In genomic region chr1:111948209-111949131, GRCh38 we compare ENCODE assay signal across 10 cellular contexts. TPM values are rescaled to one million over a fixed set of nuclear protein-coding genes. Genes with fewer than 3 reads are reported as not detected.
DNase-seq lines count a peak whose midpoint lies in the region; ATAC-seq and TF ChIP-seq lines count a peak whose summit lies in the region.
"Had no signal": no experiment of that assay in that cellular context is flagged by ENCODE, and none has a peak within 500 bp of the region (broad histone marks: within the 10 kb centered on the region; RNA-seq: fewer than 3 reads in every experiment).

No MANE protein-coding gene starts in this region.

- DNase-seq in GM23338 (ENCODE audit: low spot score) = no peak
- DNase-seq in NCI-H82 (lab: John Stamatoyannopoulos, UW) = peak; percentile 82
- DNase-seq in glutamatergic neuron = peak; percentile 42
- peak; percentile 2 for DNase-seq in renal cortical epithelial cell (ENCODE audit: low read depth)
- no peak for DNase-seq in NCI-H526 (lab: John Stamatoyannopoulos, UW)
- DNase-seq in stimulated activated CD4-positive, alpha-beta T cell treated with anti-CD3 and anti-CD28 coated beads, Interleukin-4, amount 100 ng/mL, for 1 hour = no peak
- no peak for DNase-seq in immature natural killer cell
- DNase-seq: activated naive CD8-positive, alpha-beta T cell treated with anti-CD3 and anti-CD28 coated beads, Interleukin-2, amount 10 ng/mL, durations not matched to agents 7 days and 5 days had no signal

- H3K36me3 Mint-ChIP-seq in GM23338 (ENCODE audit: low read depth) (no peaks in the 10 kb centered on the region), glutamatergic neuron (ENCODE audit: unreplicated experiment) (peaks cover 6% of the 10 kb centered on the region), immature natural killer cell (no peaks in the 10 kb centered on the region)
- H3K36me3 Mint-ChIP-seq: activated naive CD8-positive, alpha-beta T cell treated with anti-CD3 and anti-CD28 coated beads, Interleukin-2, amount 10 ng/mL, durations not matched to agents 7 days and 5 days had no signal

- H4K20me1 ChIP-seq in GM23338 (replicated peaks; ENCODE audit: insufficient read depth) = no peaks in the 10 kb centered on the region

- no peaks in the 10 kb centered on the region; the same call in 2 of the 3 replicates for H3K9me3 Mint-ChIP-seq in GM23338
- peaks cover 5% of the 10 kb centered on the region for H3K9me3 Mint-ChIP-seq in glutamatergic neuron (ENCODE audit: unreplicated experiment)
- H3K9me3 Mint-ChIP-seq in immature natural killer cell = no peaks in the 10 kb centered on the region
- H3K9me3 Mint-ChIP-seq: activated naive CD8-positive, alpha-beta T cell treated with anti-CD3 and anti-CD28 coated beads, Interleukin-2, amount 10 ng/mL, durations not matched to agents 7 days and 5 days had no signal

- H3K27me3 Mint-ChIP-seq in GM23338 (ENCODE audit: insufficient read depth, low read depth, poor library complexity) = peaks cover 7% of the 10 kb centered on the region
- H3K27me3 Mint-ChIP-seq in glutamatergic neuron (ENCODE audit: unreplicated experiment) = peaks cover 15% of the 10 kb centered on the region
- peaks cover 4 to 13% (median 9%) of the 10 kb centered on the region in 3 donors for H3K27me3 Mint-ChIP-seq in immature natural killer cell (ENCODE audit: low read depth in 3 of 3)

- H3K4me3 Mint-ChIP-seq in GM23338 (peak overlapping the region; percentile 11; the same call in 1 of the 3 replicates), glutamatergic neuron (ENCODE audit: unreplicated experiment) (peak overlapping the region; percentile 71), immature natural killer cell (no peak overlapping the region)
- H3K4me3 Mint-ChIP-seq: activated naive CD8-positive, alpha-beta T cell treated with anti-CD3 and anti-CD28 coated beads, Interleukin-2, amount 10 ng/mL, durations not matched to agents 7 days and 5 days had no signal

- no peaks in the 10 kb centered on the region for H3F3A ChIP-seq in GM23338 (replicated peaks; ENCODE audit: low read depth)

- no peaks in the 10 kb centered on the region; the same call in 1 of the 2 replicates for H3K4me1 ChIP-seq in GM23338 (ENCODE audit: insufficient read depth)

- TF ChIP-seq CTCF in GM23338 (conservative IDR thresholded peaks at IDR 0.05; ENCODE audit: low read depth in 2 of 2) = no peak
- TF ChIP-seq CTCF in glutamatergic neuron (IDR thresholded peaks at IDR 0.05; ENCODE audit: partially characterized antibody, unreplicated experiment) = no peak

- H3K4me2 ChIP-seq in GM23338 = no peak overlapping the region
- H3K4me2 ChIP-seq: KMS-11 had no signal

- no peaks in the 10 kb centered on the region for H3K27me3 ChIP-seq in GM23338 (ENCODE audit: insufficient read depth)

- H3K27ac Mint-ChIP-seq in GM23338 (no peak overlapping the region; the same call in 1 of the 2 replicates), glutamatergic neuron (ENCODE audit: unreplicated experiment) (peak overlapping the region; percentile 76), immature natural killer cell (no peak overlapping the region)
- H3K27ac Mint-ChIP-seq: activated naive CD8-positive, alpha-beta T cell treated with anti-CD3 and anti-CD28 coated beads, Interleukin-2, amount 10 ng/mL, durations not matched to agents 7 days and 5 days had no signal

- peak overlapping the region; percentile 80 for H2AFZ ChIP-seq in GM23338

- ATAC-seq in GM23338 (peak; percentile 80), GM21825 (IDR thresholded peaks at IDR 0.05; ENCODE audit: unreplicated experiment) (no peak)

- no peak overlapping the region for H3K4me3 ChIP-seq in GM23338

- H3K9me2 ChIP-seq in GM23338 (ENCODE audit: insufficient read depth) = no peaks in the 10 kb centered on the region

- no peaks in the 10 kb centered on the region for H3K36me3 ChIP-seq in GM23338 (ENCODE audit: insufficient read depth)

- no peak overlapping the region for H3K27ac ChIP-seq in GM23338 (ENCODE audit: low read depth)
- H3K27ac ChIP-seq: KMS-11 had no signal

- H3K79me2 ChIP-seq in GM23338 (replicated peaks; ENCODE audit: insufficient read depth) = no peaks in the 10 kb centered on the region

- H3K4me1 Mint-ChIP-seq in GM23338 (peaks cover 14% of the 10 kb centered on the region), glutamatergic neuron (ENCODE audit: low read depth, unreplicated experiment) (peaks cover 22% of the 10 kb centered on the region), immature natural killer cell (no peaks in the 10 kb centered on the region)

TF ChIP-seq in GM23338, 12 proteins besides CTCF, POLR2A, EP300 and RAD21 (continues in another document):
- TF ChIP-seq EZH2 (IDR thresholded peaks at IDR 0.05; ENCODE audit: low read depth, unreplicated experiment) (no peak), ZNF114 (CRISPR knock-in tag; IDR thresholded peaks at IDR 0.05) (no peak), NANOG (IDR thresholded peaks at IDR 0.05; ENCODE audit: borderline replicate concordance) (no peak), ZNF462 (CRISPR knock-in tag; IDR thresholded peaks at IDR 0.05) (no peak), ZNF331 (CRISPR knock-in tag; IDR thresholded peaks at IDR 0.05; ENCODE audit: low read depth) (no peak)

RNA-seq across cellular contexts. Expression of gene KCND3, which starts 41.0 kb away (rescaled TPM):
- 0.10 and 1.0 TPM in 2 replicates for total RNA-seq in GM23338 (2014; rRNA removed; shearing (Covaris generic))
- 0.03 and 0.18 TPM in 2 replicates for polyA plus RNA-seq in GM23338 (2016; fragmentation: Nextera tagmentation; extraction: Ambion mirVana)
- total RNA-seq in glutamatergic neuron (ENCODE audit: unreplicated experiment) = 3.7 TPM
- total RNA-seq in renal cortical epithelial cell = 0.17 and 0.30 TPM in 2 replicates
- polyA plus RNA-seq in immature natural killer cell = under 1 TPM in 1 of 3 donors, not detected in 2; 0.35 TPM
- total RNA-seq: activated naive CD8-positive, alpha-beta T cell treated with anti-CD3 and anti-CD28 coated beads, Interleukin-2, amount 10 ng/mL, durations not matched to agents 7 days and 5 days had no signal

Comparison
In these comparisons a context has a peak if more than half of its experiments do, and no peak if none do; other contexts are left out.
1. DNase-seq: peak in NCI-H82 (single experiment), glutamatergic neuron (single experiment) and renal cortical epithelial cell (single experiment); none in GM23338 (single experiment), NCI-H526 (0 of 2), stimulated activated CD4-positive, alpha-beta T cell treated with anti-CD3 and anti-CD28 coated beads, Interleukin-4, amount 100 ng/mL, for 1 hour (single experiment) and immature natural killer cell (0 of 3).
2. H3K4me3 Mint-ChIP-seq: peak in GM23338 (single experiment) and glutamatergic neuron (single experiment); none in immature natural killer cell (0 of 5).